11 cellular contexts compared by ENCODE assay signal in genomic region chr9:120873512-120873911, GRCh38. TPM values are rescaled to one million over a fixed set of nuclear protein-coding genes. Genes with fewer than 3 reads are reported as not detected.
DNase-seq lines count a peak whose midpoint lies in the region; ATAC-seq and TF ChIP-seq lines count a peak whose summit lies in the region.
"Had no signal": no experiment of that assay in that cellular context is flagged by ENCODE, and none has a peak within 500 bp of the region (broad histone marks: within the 10 kb centered on the region; RNA-seq: fewer than 3 reads in every experiment).

No MANE protein-coding gene starts in this region.

- POLR2A ChIA-PET in activated B cell treated with CpG ODN at 0.5 μM for 24 hours (lab: Charles Lee) = interaction anchor here (1.4 to 2.1 kb wide), 4 partner anchors 11 to 62 kb away, joined by 5 to 10 read pairs (median 6); no protein-coding TSS in a partner anchor

- H3K27me3 Mint-ChIP-seq in activated B cell treated with CpG ODN at 0.5 μM for 24 hours = no peaks in the 10 kb centered on the region

- DNase-seq in COLO668 (lab: John Stamatoyannopoulos, UW; ENCODE audit: unreplicated experiment) = peak; percentile 84
- no peak for DNase-seq in activated B cell treated with CpG ODN at 0.5 μM for 24 hours
- peak; percentile 65 for DNase-seq in iPS-NIHi11 (ENCODE audit: low spot score)
- no peak for DNase-seq in nucleus accumbens (lab: John Stamatoyannopoulos, UW)
- DNase-seq in NCI-H446 (lab: John Stamatoyannopoulos, UW) = no peak
- DNase-seq in KBM-7 = no peak
- DNase-seq: activated CD4-positive, alpha-beta T cell treated with anti-CD3 and anti-CD28 coated beads, Interleukin-2, amount 50 U/mL, for 1 hour; EL; left colon had no signal

- H3K27me3 ChIP-seq in HUES64 (ENCODE audit: insufficient read depth, low read length) = peaks cover 10% of the 10 kb centered on the region; the same call in 1 of the 2 replicates

- H3K27ac Mint-ChIP-seq in activated B cell treated with CpG ODN at 0.5 μM for 24 hours = peak overlapping the region; percentile 68

- WGBS in HUES64 = 13% methylated on average over 4 of the region's 4 CpGs

- CTCF ChIA-PET in activated B cell treated with CpG ODN at 0.5 μM for 24 hours (lab: Charles Lee) = interaction anchor here (0.9 kb wide), 1 partner anchor 60 kb away, joined by 3 read pairs; no protein-coding TSS in a partner anchor

- TF ChIP-seq CTCF in activated B cell treated with CpG ODN at 0.5 μM for 24 hours (IDR thresholded peaks at IDR 0.05) = no peak

- H3K4me1 ChIP-seq in HUES64 (ENCODE audit: insufficient read depth, low read length) = peaks cover 39% of the 10 kb centered on the region

- H3K9me3 Mint-ChIP-seq in activated B cell treated with CpG ODN at 0.5 μM for 24 hours = no peaks in the 10 kb centered on the region

- no peak overlapping the region for H3K9ac ChIP-seq in HUES64 (ENCODE audit: low read depth, low read length)

- H3K9me3 ChIP-seq in HUES64 (ENCODE audit: insufficient read depth, low read depth, low read length) = no peaks in the 10 kb centered on the region

- peaks cover 21% of the 10 kb centered on the region for H3K36me3 Mint-ChIP-seq in activated B cell treated with CpG ODN at 0.5 μM for 24 hours (ENCODE audit: low read depth)

- H3K27ac ChIP-seq in HUES64 (ENCODE audit: low read depth, low read length) = peak overlapping the region; percentile 76; the same call in 1 of the 2 replicates

- intact Hi-C loops in activated B cell treated with CpG ODN at 0.5 μM for 24 hours (cut with micrococcal nuclease) = no loop called here

- H3K4me3 ChIP-seq in HUES64 (ENCODE audit: low read length) = no peak overlapping the region

- in situ Hi-C loops in KBM-7 (cut with MboI; ENCODE audit: low pct_unique_long_range_greater_than_20kb, low sequenced_read_pairs) = no loop called here

- ATAC-seq in activated B cell treated with CpG ODN at 0.5 μM for 24 hours (ENCODE audit: low read depth) = no peak
- no peak for ATAC-seq in GM21723 (IDR thresholded peaks at IDR 0.05; ENCODE audit: unreplicated experiment)
- ATAC-seq: left colon had no signal

- H3K36me3 ChIP-seq in HUES64 (ENCODE audit: insufficient read depth, low read length) = peaks cover 5% of the 10 kb centered on the region

- no peak overlapping the region for H3K4me3 Mint-ChIP-seq in activated B cell treated with CpG ODN at 0.5 μM for 24 hours

- peaks cover 51% of the 10 kb centered on the region for H3K4me1 Mint-ChIP-seq in activated B cell treated with CpG ODN at 0.5 μM for 24 hours

RNA-seq across cellular contexts. Expression of gene PHF19, which starts 3.5 kb away (rescaled TPM):
- 17.2 TPM for polyA plus RNA-seq in HUES64 (2013, experiment 1 of 2)
- 18.7 TPM for polyA plus RNA-seq in HUES64 (2013, experiment 2 of 2)
- total RNA-seq in activated B cell treated with CpG ODN at 0.5 μM for 24 hours = 50.2 and 55.3 TPM in 2 replicates

RNA-seq across cellular contexts. Expression of gene PSMD5, which starts 30.8 kb away (rescaled TPM):
- 33.4 TPM for polyA plus RNA-seq in HUES64 (2013, experiment 1 of 2)
- polyA plus RNA-seq in HUES64 (2013, experiment 2 of 2) = 29.9 TPM
- total RNA-seq in activated B cell treated with CpG ODN at 0.5 μM for 24 hours = 34.8 and 38.9 TPM in 2 replicates

RNA-seq across cellular contexts. Expression of gene TRAF1, which starts 53.1 kb away (rescaled TPM):
- 0.70 TPM for polyA plus RNA-seq in HUES64 (2013, experiment 1 of 2)
- polyA plus RNA-seq in HUES64 (2013, experiment 2 of 2) = 1.0 TPM
- total RNA-seq in activated B cell treated with CpG ODN at 0.5 μM for 24 hours = 115 and 130 TPM in 2 replicates

Comparison
In these comparisons a context has a peak if more than half of its experiments do, and no peak if none do; other contexts are left out.
1. DNase-seq: peak in COLO668 (single experiment) and iPS-NIHi11 (single experiment); none in activated B cell treated with CpG ODN at 0.5 μM for 24 hours (single experiment), nucleus accumbens (0 of 56), NCI-H446 (0 of 2) and KBM-7 (single experiment).